ENCODE assay signal across 8 cellular contexts in genomic region chr2:64017811-64018714, GRCh38. TPM values are rescaled to one million over a fixed set of nuclear protein-coding genes. Genes with fewer than 3 reads are reported as not detected.
DNase-seq lines count a peak whose midpoint lies in the region; ATAC-seq and TF ChIP-seq lines count a peak whose summit lies in the region.

No MANE protein-coding gene starts in this region.

- H3K9me3 ChIP-seq in iPS-18c (ENCODE audit: control insufficient read depth, insufficient read depth, low read length) (no peaks in the 10 kb centered on the region), skeletal muscle tissue (ENCODE audit: control insufficient read depth in 3 of 3, low read length in 3 of 3) (no peaks in the 10 kb centered on the region)

- peak overlapping the region; percentile 84 to 93 (median 90) for H3K9ac ChIP-seq in skeletal muscle tissue (ENCODE audit: low read depth in 1 of 3, low read length in 3 of 3)

- in situ Hi-C loops in astrocyte of the cerebellum (cut with HindIII; ENCODE audit: low sequenced_read_pairs) = no loop called here

- peak overlapping the region; percentile 57 for H3K4me3 ChIP-seq in astrocyte of the cerebellum (ENCODE audit: low read depth, low read length)
- peak overlapping the region; percentile 74 for H3K4me3 ChIP-seq in iPS-18c (ENCODE audit: insufficient read depth, low read depth, low read length)
- H3K4me3 ChIP-seq in skeletal muscle tissue (ENCODE audit: low read length in 3 of 3) = peak overlapping the region; percentile 74 to 83 (median 81)

- H3K27me3 ChIP-seq in skeletal muscle tissue (ENCODE audit: control insufficient read depth in 3 of 3, insufficient read depth in 3 of 3, low read length in 3 of 3) = no peaks in the 10 kb centered on the region

- peak overlapping the region; percentile 93 for H3K27ac ChIP-seq in skeletal muscle tissue (ENCODE audit: low read depth, low read length)

- no peak for TF ChIP-seq CTCF in astrocyte of the cerebellum (IDR thresholded peaks at IDR 0.05; ENCODE audit: low read depth, low read length, missing control alignments)

- DNase-seq in AG08395 (ENCODE audit: low spot score) (peak; percentile 18), NCI-H69 (lab: John Stamatoyannopoulos, UW) (peak; percentile 68), astrocyte of the cerebellum (ENCODE audit: low read depth) (no peak)

- peaks cover 8 to 25% (median 14%) of the 10 kb centered on the region in 3 donors for H3K4me1 ChIP-seq in skeletal muscle tissue (ENCODE audit: control insufficient read depth in 3 of 3, insufficient read depth in 3 of 3, low read length in 3 of 3)

- ATAC-seq in GM18907 (IDR thresholded peaks at IDR 0.05; ENCODE audit: unreplicated experiment) (peak; percentile 4), GM18868 (IDR thresholded peaks at IDR 0.05; ENCODE audit: unreplicated experiment) (no peak), GM19452 (IDR thresholded peaks at IDR 0.05; ENCODE audit: unreplicated experiment) (no peak)

- no peaks in the 10 kb centered on the region for H3K36me3 ChIP-seq in skeletal muscle tissue (ENCODE audit: control insufficient read depth in 3 of 3, insufficient read depth in 3 of 3, low read length in 3 of 3)

RNA-seq across cellular contexts. Expression of gene VPS54, which starts 1.2 kb away (rescaled TPM):
- total RNA-seq in skeletal muscle tissue = 25.1 TPM
